ENCODE assay signal across 14 cellular contexts in the genomic region with DNA sequence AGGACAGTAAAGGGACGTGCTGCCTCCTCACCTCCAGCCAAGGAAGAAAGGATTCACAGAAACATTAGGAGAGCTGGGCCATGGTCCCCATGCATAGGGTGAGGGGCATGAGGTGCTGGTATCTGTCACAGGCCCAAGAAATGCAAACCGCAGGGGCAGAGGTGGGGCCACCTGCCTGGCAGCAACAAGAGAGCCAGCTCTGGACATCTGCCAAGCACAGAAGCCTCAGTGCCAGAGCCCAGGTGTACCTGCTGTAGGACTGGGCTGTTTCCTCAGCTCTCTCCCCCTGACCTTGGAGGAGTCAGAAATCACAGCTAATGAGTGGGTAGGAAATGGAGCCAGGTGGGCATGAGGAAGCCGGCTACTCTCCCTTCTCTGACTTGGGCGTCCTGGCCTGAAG. TPM values are rescaled to one million over a fixed set of nuclear protein-coding genes. Genes with fewer than 3 reads are reported as not detected.
DNase-seq lines count a peak whose midpoint lies in the region; ATAC-seq and TF ChIP-seq lines count a peak whose summit lies in the region.
"Had no signal": no experiment of that assay in that cellular context is flagged by ENCODE, and none has a peak within 500 bp of the region (broad histone marks: within the 10 kb centered on the region; RNA-seq: fewer than 3 reads in every experiment).

No MANE protein-coding gene starts in this region.

- peak; percentile 96 for DNase-seq in NCI-H1105 treated with DMSO at 0.1 percent for 48 hours (lab: John Stamatoyannopoulos, UW)
- DNase-seq in NCI-H510A (lab: John Stamatoyannopoulos, UW): peak; percentile 58
- peak; percentile 81 for DNase-seq in colonic mucosa
- peak; percentile 68 for DNase-seq in transverse colon
- no peak for DNase-seq in pons (ENCODE audit: low spot score)
- DNase-seq: activated CD4-positive, alpha-beta T cell treated with anti-CD3 and anti-CD28 coated beads for 4 hours; activated T-cell treated with anti-CD3 and anti-CD28 coated beads, Interleukin-2, amount 50 U/mL, for 48 hours; amygdala; CD4-positive, alpha-beta T cell; MG63; testis had no signal

- H3K4me1 ChIP-seq in colonic mucosa (no peaks in the 10 kb centered on the region), transverse colon (peaks cover 0 to 19% (median 13%) of the 10 kb centered on the region in 4 donors)

- 0 to 65% methylated on average over 1 to 4 of the region's 4 CpGs for WGBS in transverse colon (ENCODE audit: low coverage in 1 of 2), 2 donors

- no peak overlapping the region for H3K27ac ChIP-seq in colonic mucosa
- no peak overlapping the region for H3K27ac ChIP-seq in transverse colon
- H3K27ac ChIP-seq: testis had no signal

- H3K9me3 ChIP-seq in colonic mucosa (no peaks in the 10 kb centered on the region), transverse colon (no peaks in the 10 kb centered on the region)
- H3K9me3 ChIP-seq: MG63, testis had no signal

- in situ Hi-C loops in transverse colon (cut with MboI; ENCODE audit: low pct_ligation_motif_present in 1 of 4, low pct_unique_long_range_greater_than_20kb in 1 of 4, low sequenced_read_pairs in 3 of 4): no loop called here

- TF ChIP-seq CTCF in colonic mucosa (IDR thresholded peaks at IDR 0.05): no peak
- TF ChIP-seq CTCF in transverse colon (IDR thresholded peaks at IDR 0.05): no peak

- H3K4me3 ChIP-seq in colonic mucosa: no peak overlapping the region
- no peak overlapping the region for H3K4me3 ChIP-seq in transverse colon
- H3K4me3 ChIP-seq: dorsolateral prefrontal cortex, MG63, testis had no signal

- H3K27me3 ChIP-seq in colonic mucosa (no peaks in the 10 kb centered on the region), transverse colon (no peaks in the 10 kb centered on the region)
- H3K27me3 ChIP-seq: dorsolateral prefrontal cortex, MG63, testis had no signal

- ATAC-seq in HG03520 (IDR thresholded peaks at IDR 0.05; ENCODE audit: unreplicated experiment) (no peak), HG03280 (IDR thresholded peaks at IDR 0.05; ENCODE audit: unreplicated experiment) (no peak)

- TF ChIP-seq POLR2A in transverse colon (IDR thresholded peaks at IDR 0.05): no peak

- no peak for TF ChIP-seq EP300 in transverse colon (IDR thresholded peaks at IDR 0.05; ENCODE audit: low read depth)

- intact Hi-C loops in colonic mucosa (cut with DNase I): no loop called here
- intact Hi-C loops in transverse colon (cut with DNase I; ENCODE audit: low total_unique reads): no loop called here

- H3K36me3 ChIP-seq in colonic mucosa (no peaks in the 10 kb centered on the region), transverse colon (no peaks in the 10 kb centered on the region)
- H3K36me3 ChIP-seq: MG63 had no signal

- no peak overlapping the region for H3K9ac ChIP-seq in colonic mucosa (ENCODE audit: low read depth in 2 of 2, low read length in 2 of 2)

RNA-seq across cellular contexts. Expression of gene SLC2A12, which starts 45.3 kb away (rescaled TPM):
- total RNA-seq in colonic mucosa (1 to 10 TPM in 1 of 2 donors, under 1 TPM in 1; 0.84 to 3.0 TPM), transverse colon (1 to 10 TPM in 2 of 4 donors, under 1 TPM in 2; 0.20 to 1.4 (median 0.99) TPM)
- total RNA-seq: CD4-positive, alpha-beta T cell had no signal

RNA-seq across cellular contexts. Expression of gene TBPL1, which starts 54.1 kb away (rescaled TPM):
- total RNA-seq in colonic mucosa (10 to 100 TPM; 28.1 to 29.0 TPM), transverse colon (1 to 10 TPM in 3 of 4 donors, not detected in 1; 4.8 to 10.0 (median 4.9) TPM)
